Comparison of ENCODE assay signal across 1 cellular context in genomic region chr4:40331092-40331824, GRCh38.
TF ChIP-seq lines count a peak whose summit lies in the region.

No MANE protein-coding gene starts in this region.

TF ChIP-seq in A549, 52 proteins besides CTCF, POLR2A, EP300 and RAD21 (continued from another document):
- TF ChIP-seq FOXS1 (CRISPR knock-in tag; IDR thresholded peaks at IDR 0.05) (no peak), EHMT2 (IDR thresholded peaks at IDR 0.05; ENCODE audit: low read depth) (no peak), MAZ (IDR thresholded peaks at IDR 0.05; ENCODE audit: borderline replicate concordance, low read depth, low read length) (no peak)
TF ChIP-seq in A549: peak in this region for 0.
